Comparison of ENCODE assay signal across 2 cellular contexts in the genomic region with DNA sequence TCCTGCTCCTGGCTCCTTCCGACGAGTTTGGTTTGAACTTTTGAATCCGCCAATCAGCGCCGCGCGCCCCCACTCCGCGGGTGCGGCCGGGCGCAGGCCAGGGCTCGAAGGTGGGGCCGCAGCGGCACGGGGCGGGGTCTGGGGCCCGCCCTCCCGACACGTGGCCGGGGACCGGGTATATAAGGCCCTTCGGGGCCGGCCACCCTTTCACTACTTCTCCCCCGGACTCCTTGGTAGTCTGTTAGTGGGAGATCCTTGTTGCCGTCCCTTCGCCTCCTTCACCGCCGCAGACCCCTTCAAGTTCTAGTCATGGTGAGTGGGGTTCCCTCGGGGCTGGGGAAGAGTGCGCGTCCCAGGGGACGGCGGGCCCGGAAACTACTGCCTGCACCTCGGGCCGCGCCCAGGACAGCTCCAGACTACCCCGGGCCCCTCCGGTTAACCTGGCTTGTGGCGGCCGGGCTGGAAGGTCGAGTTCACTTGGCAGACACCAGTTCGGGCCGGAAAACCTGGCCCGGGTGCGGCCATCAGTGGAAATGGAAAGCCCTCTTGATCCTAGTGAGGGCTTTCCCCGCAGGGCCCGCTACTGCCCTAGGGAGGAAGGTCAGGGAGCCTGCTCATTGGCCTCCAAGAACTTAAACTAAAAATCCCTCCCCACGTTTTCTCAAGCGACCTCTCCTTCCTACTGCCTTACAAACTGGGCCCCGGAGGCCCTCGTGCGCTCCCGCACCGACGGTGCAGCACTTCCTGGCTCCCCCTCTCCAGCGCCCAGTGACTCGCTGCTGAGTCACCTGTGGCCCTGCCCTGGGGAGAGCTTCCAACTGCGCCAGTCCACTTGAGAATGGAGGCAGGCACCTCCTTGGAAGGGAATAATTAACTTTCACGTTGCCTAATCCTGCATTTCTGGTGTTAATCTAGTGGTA.
TF ChIP-seq lines count a peak whose summit lies in the region.

Gene TUBA1C, plus strand, starts transcription at position 210 of the 920 bp plus-strand sequence. Its CDS starts 100 bp downstream, at position 310.

TF ChIP-seq in HEK293T, 16 proteins besides CTCF, POLR2A, EP300 and RAD21 (continued from another document):
- TF ChIP-seq, protein P1, sequence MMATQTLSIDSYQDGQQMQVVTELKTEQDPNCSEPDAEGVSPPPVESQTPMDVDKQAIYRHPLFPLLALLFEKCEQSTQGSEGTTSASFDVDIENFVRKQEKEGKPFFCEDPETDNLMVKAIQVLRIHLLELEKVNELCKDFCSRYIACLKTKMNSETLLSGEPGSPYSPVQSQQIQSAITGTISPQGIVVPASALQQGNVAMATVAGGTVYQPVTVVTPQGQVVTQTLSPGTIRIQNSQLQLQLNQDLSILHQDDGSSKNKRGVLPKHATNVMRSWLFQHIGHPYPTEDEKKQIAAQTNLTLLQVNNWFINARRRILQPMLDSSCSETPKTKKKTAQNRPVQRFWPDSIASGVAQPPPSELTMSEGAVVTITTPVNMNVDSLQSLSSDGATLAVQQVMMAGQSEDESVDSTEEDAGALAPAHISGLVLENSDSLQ (IDR thresholded peaks at IDR 0.05): no peak
- TF ChIP-seq L3MBTL2 (conservative IDR thresholded peaks at IDR 0.05) (peak; percentile 75), FOXM1 (IDR thresholded peaks at IDR 0.05; ENCODE audit: borderline replicate concordance) (peak; percentile 98), CTBP1 (IDR thresholded peaks at IDR 0.05; ENCODE audit: borderline replicate concordance) (no peak), ELF4 (IDR thresholded peaks at IDR 0.05) (peak; percentile 82), ARNT (IDR thresholded peaks at IDR 0.05) (peak; percentile 61; the same call in 1 of the 2 replicates)

TF ChIP-seq in SK-N-SH, 30 proteins besides CTCF, POLR2A, EP300 and RAD21 (continued from another document):
- TF ChIP-seq IRF3 (IDR thresholded peaks at IDR 0.05; ENCODE audit: low read depth, low read length) (no peak), REST (IDR thresholded peaks at IDR 0.05; ENCODE audit: low read depth, low read length) (no peak), USF2 (IDR thresholded peaks at IDR 0.05; ENCODE audit: borderline replicate concordance, low read depth, low read length) (no peak), TEAD4 (IDR thresholded peaks at IDR 0.05; ENCODE audit: borderline replicate concordance, insufficient read depth) (no peak), NRF1 (IDR thresholded peaks at IDR 0.05; ENCODE audit: low read depth, low read length) (no peak), EZH2phosphoT487 (IDR thresholded peaks at IDR 0.05; ENCODE audit: borderline replicate concordance, low read depth) (no peak), USF1 (IDR thresholded peaks at IDR 0.05; ENCODE audit: borderline replicate concordance, low read depth) (no peak), MXI1 (IDR thresholded peaks at IDR 0.05; ENCODE audit: low read depth, low read length) (no peak), MEF2A (IDR thresholded peaks at IDR 0.05; ENCODE audit: borderline replicate concordance, low read depth) (no peak), FOSL2 (IDR thresholded peaks at IDR 0.05; ENCODE audit: borderline replicate concordance, low read depth) (peak; percentile 95), POLR2AphosphoS5 (IDR thresholded peaks at IDR 0.05; ENCODE audit: low read depth, low read length) (peak; percentile 56; the same call in 1 of the 2 replicates), TCF12 (IDR thresholded peaks at IDR 0.05) (peak; percentile 65; the same call in 1 of the 2 replicates), FOXM1 (IDR thresholded peaks at IDR 0.05; ENCODE audit: low read depth) (0 out of 2 replicates have a peak, but pooled peaks have one; percentile 46), GATA2 (CRISPR knock-in tag; IDR thresholded peaks at IDR 0.05) (no peak)
- TF ChIP-seq, protein P2, sequence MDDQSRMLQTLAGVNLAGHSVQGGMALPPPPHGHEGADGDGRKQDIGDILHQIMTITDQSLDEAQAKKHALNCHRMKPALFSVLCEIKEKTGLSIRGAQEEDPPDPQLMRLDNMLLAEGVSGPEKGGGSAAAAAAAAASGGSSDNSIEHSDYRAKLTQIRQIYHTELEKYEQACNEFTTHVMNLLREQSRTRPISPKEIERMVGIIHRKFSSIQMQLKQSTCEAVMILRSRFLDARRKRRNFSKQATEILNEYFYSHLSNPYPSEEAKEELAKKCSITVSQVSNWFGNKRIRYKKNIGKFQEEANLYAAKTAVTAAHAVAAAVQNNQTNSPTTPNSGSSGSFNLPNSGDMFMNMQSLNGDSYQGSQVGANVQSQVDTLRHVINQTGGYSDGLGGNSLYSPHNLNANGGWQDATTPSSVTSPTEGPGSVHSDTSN (IDR thresholded peaks at IDR 0.05): no peak; the same call in 1 of the 2 replicates
- TF ChIP-seq, protein P3, sequence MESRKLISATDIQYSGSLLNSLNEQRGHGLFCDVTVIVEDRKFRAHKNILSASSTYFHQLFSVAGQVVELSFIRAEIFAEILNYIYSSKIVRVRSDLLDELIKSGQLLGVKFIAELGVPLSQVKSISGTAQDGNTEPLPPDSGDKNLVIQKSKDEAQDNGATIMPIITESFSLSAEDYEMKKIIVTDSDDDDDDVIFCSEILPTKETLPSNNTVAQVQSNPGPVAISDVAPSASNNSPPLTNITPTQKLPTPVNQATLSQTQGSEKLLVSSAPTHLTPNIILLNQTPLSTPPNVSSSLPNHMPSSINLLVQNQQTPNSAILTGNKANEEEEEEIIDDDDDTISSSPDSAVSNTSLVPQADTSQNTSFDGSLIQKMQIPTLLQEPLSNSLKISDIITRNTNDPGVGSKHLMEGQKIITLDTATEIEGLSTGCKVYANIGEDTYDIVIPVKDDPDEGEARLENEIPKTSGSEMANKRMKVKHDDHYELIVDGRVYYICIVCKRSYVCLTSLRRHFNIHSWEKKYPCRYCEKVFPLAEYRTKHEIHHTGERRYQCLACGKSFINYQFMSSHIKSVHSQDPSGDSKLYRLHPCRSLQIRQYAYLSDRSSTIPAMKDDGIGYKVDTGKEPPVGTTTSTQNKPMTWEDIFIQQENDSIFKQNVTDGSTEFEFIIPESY (IDR thresholded peaks at IDR 0.05; ENCODE audit: borderline replicate concordance, low read depth): no peak
